In genomic region chr3:22176911-22177310, GRCh38 we compare ENCODE assay signal across 27 cellular contexts.
"Had no signal": no experiment of that assay in that cellular context is flagged by ENCODE, and none has a peak within 500 bp of the region (broad histone marks: within the 10 kb centered on the region; RNA-seq: fewer than 3 reads in every experiment).

No MANE protein-coding gene starts in this region.

- ATAC-seq: activated naive CD8-positive, alpha-beta T cell treated with anti-CD3 and anti-CD28 coated beads, Interleukin-2, amount 50 U/mL, for 24 hours; PC-3; Right ventricle myocardium inferior; SK-N-SH treated with all-trans-retinoic acid at 6 μM for 48 hours; T-cell; T-helper 17 cell had no signal

- DNase-seq: activated B cell treated with CpG ODN at 0.5 μM for 24 hours; activated CD4-positive, alpha-beta memory T cell treated with anti-CD3 and anti-CD28 coated beads for 36 hours; activated CD4-positive, alpha-beta T cell treated with anti-CD3 and anti-CD28 coated beads for 4 hours; activated CD4-positive, alpha-beta T cell treated with anti-CD3 and anti-CD28 coated beads, Interleukin-2, amount 50 U/mL, for 1 hour; activated CD4-positive, CD25-positive, alpha-beta regulatory T cell treated with anti-CD3 and anti-CD28 coated beads, Interleukin-2, amount 50 U/mL, for 72 hours; activated CD8-positive, alpha-beta memory T cell treated with anti-CD3 and anti-CD28 coated beads, Interleukin-2, amount 50 U/mL, for 4 hours; activated effector memory CD4-positive, alpha-beta T cell treated with Interleukin-2 at 50 U/mL for 16 hours; activated naive CD4-positive, alpha-beta T cell treated with anti-CD3 and anti-CD28 coated beads, Interleukin-2, amount 10 ng/mL, durations not matched to agents 7 days and 5 days; activated naive CD8-positive, alpha-beta T cell treated with anti-CD3 and anti-CD28 coated beads, Interleukin-2, amount 50 U/mL, for 24 hours; activated T-cell treated with anti-CD3 and anti-CD28 coated beads, Interleukin-2, amount 50 U/mL, for 48 hours; anterior cingulate cortex; brain microvascular endothelial cell; NCI-H1105; NCI-H1417 treated with DMSO at 0.1 percent for 48 hours; NCI-H187 treated with DMSO at 0.1 percent for 48 hours; NCI-H2081; NCI-H2171 treated with DMSO at 0.1 percent for 48 hours; NCI-H2227 treated with DMSO at 0.1 percent for 48 hours; NCI-H524 treated with DMSO at 0.1 percent for 48 hours; NK-92 treated with Interleukin-12 subunit alpha and Interleukin-12 subunit beta, amount 100 ng/mL, for 24 hours; PC-3; SIG-M5; T-cell; T-helper 17 cell; T-helper 9 cell had no signal
